ENCODE assay signal across 8 cellular contexts in the genomic region with DNA sequence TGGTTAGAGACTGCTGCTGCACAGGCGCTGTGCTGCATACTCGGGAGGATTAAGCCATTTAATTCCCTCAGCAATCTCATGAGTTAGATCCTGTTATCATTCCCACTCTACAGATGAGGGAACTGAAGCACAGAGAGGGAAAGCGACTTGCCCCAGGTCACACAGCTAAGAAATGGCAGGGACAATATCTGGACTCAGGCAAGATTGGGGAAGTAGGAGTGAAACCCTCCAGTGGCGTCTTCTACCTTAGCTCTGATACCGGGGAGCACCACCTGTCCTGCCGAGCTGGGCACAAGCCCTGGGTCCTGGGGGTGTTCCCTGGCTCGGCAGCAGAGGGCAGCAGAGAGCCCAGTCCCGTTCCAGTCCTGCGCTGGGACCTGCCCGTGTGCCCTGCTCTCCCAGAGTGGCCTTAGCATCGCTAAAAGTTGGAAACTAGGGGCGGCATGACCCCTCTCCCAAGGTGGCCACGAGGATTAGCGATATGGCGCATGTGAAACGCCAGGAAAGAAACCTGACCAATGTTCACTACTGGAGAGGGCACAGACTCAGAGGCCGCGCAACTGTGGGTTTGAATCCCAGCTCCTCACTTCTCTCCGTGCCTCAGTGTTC. TPM values are rescaled to one million over a fixed set of nuclear protein-coding genes. Genes with fewer than 3 reads are reported as not detected.
DNase-seq lines count a peak whose midpoint lies in the region; ATAC-seq, FAIRE-seq and TF ChIP-seq lines count a peak whose summit lies in the region.

No MANE protein-coding gene starts in this region.

- peaks cover 0 to 1% (median 0%) of the 10 kb centered on the region in 5 experiments for H3K9me3 Mint-ChIP-seq in brain

- POLR2A ChIA-PET in AG04449 (lab: Yijun Ruan, JAX) = interaction anchor here (1.0 kb wide), 1 partner anchor 9 kb away, joined by 3 read pairs; no protein-coding TSS in a partner anchor

- no peak for DNase-seq in AG04449 (ENCODE audit: low read depth, low spot score)
- DNase-seq in GM18507 (ENCODE audit: extremely low spot score, insufficient read length, low read depth) = peak; percentile 73
- peak; percentile 58 for DNase-seq in NCI-H1694 (lab: John Stamatoyannopoulos, UW)
- peak; percentile 77 for DNase-seq in UCSD-AML1 (lab: John Stamatoyannopoulos, UW; ENCODE audit: unreplicated experiment)
- DNase-seq in kidney epithelial cell (ENCODE audit: low read depth) = no peak
- DNase-seq in stimulated activated CD4-positive, alpha-beta T cell treated with anti-CD3 and anti-CD28 coated beads, Interleukin-4, amount 100 ng/mL, for 4 hours = peak; percentile 65 to 82

- ATAC-seq in HG03565 (IDR thresholded peaks at IDR 0.05; ENCODE audit: unreplicated experiment) = no peak

- FAIRE-seq in GM18507 (lab: Jason Lieb, UNC) = peak; percentile 93

- H3K4me3 ChIP-seq in AG04449 (ENCODE audit: low read depth, low read length) = no peak overlapping the region
- H3K4me3 ChIP-seq in kidney epithelial cell (ENCODE audit: low read depth, low read length) = no peak overlapping the region

- H3K4me1 Mint-ChIP-seq in brain = peaks cover 39% of the 10 kb centered on the region

- no peak overlapping the region for H3K27ac Mint-ChIP-seq in brain

- CTCF ChIA-PET in AG04449 (lab: Yijun Ruan, JAX) = interaction anchor here (0.6 to 12.1 kb wide), 41 partner anchors 8 to 222 kb away, joined by 3 to 392 read pairs (median 4); partner anchors contain the start of genes FAM83E, GRWD1, KDELR1 and RPL18

- H3K27me3 ChIP-seq in kidney epithelial cell (ENCODE audit: control insufficient read depth, insufficient read depth, low read length) = no peaks in the 10 kb centered on the region

- no peak overlapping the region for H3K4me3 Mint-ChIP-seq in brain

- H3K36me3 Mint-ChIP-seq in brain = peaks cover 31% of the 10 kb centered on the region

- peak; percentile 97 for TF ChIP-seq CTCF in AG04449 (IDR thresholded peaks at IDR 0.05; ENCODE audit: insufficient read depth, low read length, missing control alignments)
- TF ChIP-seq CTCF in brain (conservative IDR thresholded peaks at IDR 0.05) = peak; percentile 78 to 90
- peak; percentile 96 for TF ChIP-seq CTCF in kidney epithelial cell (IDR thresholded peaks at IDR 0.05; ENCODE audit: insufficient read depth, low read length, poor library complexity, severe bottlenecking)

- H3K27me3 Mint-ChIP-seq in brain = peaks cover 24% of the 10 kb centered on the region

- no peaks in the 10 kb centered on the region for H3K36me3 ChIP-seq in kidney epithelial cell (ENCODE audit: control insufficient read depth, insufficient read depth, low read length)

RNA-seq across cellular contexts. Expression of gene CYTH2, which starts 20.5 kb away (rescaled TPM):
- polyA plus RNA-seq in brain (ENCODE audit: insufficient read depth, low read depth, low replicate concordance) = 108 TPM
- 73.0 and 77.3 TPM in 2 replicates for total RNA-seq in kidney epithelial cell

RNA-seq across cellular contexts. Expression of gene LMTK3, which starts 21.9 kb away (rescaled TPM):
- polyA plus RNA-seq in brain (ENCODE audit: insufficient read depth, low read depth, low replicate concordance) = 27.6 TPM
- total RNA-seq in kidney epithelial cell = 2.3 and 2.9 TPM in 2 replicates

RNA-seq across cellular contexts. Expression of gene KCNJ14, which starts 34.3 kb away (rescaled TPM):
- polyA plus RNA-seq in brain (ENCODE audit: insufficient read depth, low read depth, low replicate concordance) = 0.80 TPM
- total RNA-seq in kidney epithelial cell = 0.54 and 2.1 TPM in 2 replicates

RNA-seq across cellular contexts. Expression of gene GRWD1, which starts 43.9 kb away (rescaled TPM):
- 20.4 TPM for polyA plus RNA-seq in brain (ENCODE audit: insufficient read depth, low read depth, low replicate concordance)
- total RNA-seq in kidney epithelial cell = 44.6 and 47.1 TPM in 2 replicates

Comparison
In these comparisons a context has a peak if more than half of its experiments do, and no peak if none do; other contexts are left out.
1. DNase-seq: peak in GM18507 (single experiment), NCI-H1694 (single experiment), UCSD-AML1 (single experiment) and stimulated activated CD4-positive, alpha-beta T cell treated with anti-CD3 and anti-CD28 coated beads, Interleukin-4, amount 100 ng/mL, for 4 hours (2 of 2); none in AG04449 (single experiment) and kidney epithelial cell (single experiment).
2. Peak in every context shown above with its lines, with median percentiles within 50 percentile points of each other: CTCF ChIP-seq.